In the genomic region with DNA sequence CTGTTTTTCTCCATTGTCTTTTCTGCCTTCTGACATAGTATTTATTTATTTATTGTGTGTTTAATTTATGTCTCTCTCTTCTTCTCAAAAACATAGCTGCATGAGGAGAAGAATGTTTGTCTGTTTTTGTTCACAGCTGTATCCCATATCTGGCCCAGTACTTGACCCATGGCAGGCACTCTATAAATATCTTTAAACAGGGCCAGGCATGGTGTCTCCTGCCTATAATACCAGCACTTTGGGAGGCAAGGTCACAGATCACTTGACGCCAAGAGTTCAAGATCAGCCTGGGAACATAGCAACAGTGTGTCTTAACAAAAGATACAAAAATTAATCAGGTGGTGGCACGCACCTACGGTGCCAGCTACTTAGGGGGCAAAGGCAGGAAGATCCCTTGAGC, we compare ENCODE assay signal across 7 cellular contexts.
"Had no signal": no experiment of that assay in that cellular context is flagged by ENCODE, and none has a peak within 500 bp of the region (broad histone marks: within the 10 kb centered on the region; RNA-seq: fewer than 3 reads in every experiment).

No MANE protein-coding gene starts in this region.

- H3K9me3 ChIP-seq: HAP-1 had no signal

- DNase-seq: GM23248, GOT3, H7, HFFc6, IMR-90 had no signal

- ATAC-seq: HCT116 had no signal

- H3K4me3 ChIP-seq: GM23248, HAP-1 had no signal

- H3K4me1 ChIP-seq: HAP-1 had no signal

- H3K36me3 ChIP-seq: HAP-1 had no signal

- H3K27ac ChIP-seq: GM23248 had no signal
